ENCODE assay signal across 30 cellular contexts in genomic region chr6:603265-603664, GRCh38. TPM values are rescaled to one million over a fixed set of nuclear protein-coding genes. Genes with fewer than 3 reads are reported as not detected.
"Had no signal": no experiment of that assay in that cellular context is flagged by ENCODE, and none has a peak within 500 bp of the region (broad histone marks: within the 10 kb centered on the region; RNA-seq: fewer than 3 reads in every experiment).

No MANE protein-coding gene starts in this region.

- H3K4me1 ChIP-seq: heart right ventricle, left lung, lower lobe of right lung, neural progenitor cell, pancreas, prostate gland, sigmoid colon, spleen, tibial nerve, upper lobe of left lung, vagina had no signal

- H3K27ac ChIP-seq: heart right ventricle, hepatocyte, left lung, lower lobe of right lung, neural progenitor cell, pancreas, prostate gland, spleen, tibial nerve, upper lobe of left lung, vagina had no signal

- H3K9me3 Mint-ChIP-seq: natural killer cell; nephron progenitor cell; neural progenitor cell; stimulated activated naive CD8-positive, alpha-beta T cell treated with anti-CD3 and anti-CD28 coated beads, Interleukin-15, amount 100 ng/mL, for 72 hours had no signal

- H3K4me2 ChIP-seq: hepatocyte, neural progenitor cell had no signal

- H3K4me1 Mint-ChIP-seq: mesothelial cell of epicardium; neural progenitor cell; stimulated activated naive CD8-positive, alpha-beta T cell treated with anti-CD3 and anti-CD28 coated beads, Interleukin-15, amount 100 ng/mL, for 72 hours had no signal

- DNase-seq: heart right ventricle; kidney glomerular epithelial cell; left cardiac atrium; left lung; lower lobe of right lung; mammary epithelial cell; mesendoderm; naive B cell; natural killer cell; nephron progenitor cell; pancreas; posterior cingulate gyrus; retina; right cardiac atrium; sigmoid colon; small intestine; spleen; stimulated activated CD4-positive, alpha-beta T cell treated with anti-CD3 and anti-CD28 coated beads, Interleukin-4, amount 100 ng/mL, for 24 hours; stimulated activated naive CD4-positive, alpha-beta T cell treated with Interleukin-2 at 50 U/mL for 16 hours; stimulated activated naive CD8-positive, alpha-beta T cell treated with anti-CD3 and anti-CD28 coated beads, Interleukin-15, amount 100 ng/mL, for 72 hours; substantia nigra; upper lobe of left lung had no signal

- H2AFZ ChIP-seq: hepatocyte, neural progenitor cell had no signal

- ATAC-seq: heart right ventricle; left cardiac atrium; left lung; lower lobe of right lung; natural killer cell; pancreas; right cardiac atrium; stimulated activated memory B cell treated with anti-CD40 and anti-IgM and Interleukin-4, amounts not matched to agents 10 μg/mL and 1 μg/mL and 100 μg/mL, for 72 hours; stimulated activated naive CD8-positive, alpha-beta T cell treated with anti-CD3 and anti-CD28 coated beads, Interleukin-15, amount 100 ng/mL, for 72 hours had no signal

- FAIRE-seq: keratinocyte, pancreas, small intestine had no signal

- H3K27ac Mint-ChIP-seq: mesothelial cell of epicardium; natural killer cell; nephron progenitor cell; neural progenitor cell; stimulated activated memory B cell treated with anti-CD40 and anti-IgM and Interleukin-4, amounts not matched to agents 10 μg/mL and 1 μg/mL and 100 μg/mL, for 72 hours; stimulated activated naive CD8-positive, alpha-beta T cell treated with anti-CD3 and anti-CD28 coated beads, Interleukin-15, amount 100 ng/mL, for 72 hours had no signal

- H3K9me3 ChIP-seq: heart right ventricle, left lung, lower lobe of right lung, pancreas, prostate gland, sigmoid colon, spleen, tibial nerve, upper lobe of left lung, vagina had no signal

- H3K27me3 ChIP-seq: heart right ventricle, hepatocyte, left lung, neural progenitor cell, pancreas, sigmoid colon, spleen, tibial nerve, upper lobe of left lung, vagina had no signal

- H3K9ac ChIP-seq: neural progenitor cell had no signal

- H3K36me3 ChIP-seq: neural progenitor cell, pancreas, prostate gland had no signal

- H3K4me3 ChIP-seq: heart right ventricle, hepatocyte, left lung, lower lobe of right lung, neural progenitor cell, pancreas, prostate gland, sigmoid colon, spleen, tibial nerve, upper lobe of left lung, vagina had no signal

- H3K4me3 Mint-ChIP-seq: mesothelial cell of epicardium; naive B cell; natural killer cell; nephron progenitor cell; neural progenitor cell; stimulated activated memory B cell treated with anti-CD40 and anti-IgM and Interleukin-4, amounts not matched to agents 10 μg/mL and 1 μg/mL and 100 μg/mL, for 72 hours; stimulated activated naive CD8-positive, alpha-beta T cell treated with anti-CD3 and anti-CD28 coated beads, Interleukin-15, amount 100 ng/mL, for 72 hours had no signal

RNA-seq across cellular contexts. Expression of gene HUS1B, which starts 53.6 kb away (rescaled TPM):
- total RNA-seq: left cardiac atrium had no signal
- polyA plus RNA-seq: right cardiac atrium had no signal
